In genomic region chr19:10870501-10870954, GRCh38 we compare ENCODE assay signal across 1 cellular context.
TF ChIP-seq lines count a peak whose summit lies in the region.

No MANE protein-coding gene starts in this region.

TF ChIP-seq in HCT116, 20 proteins besides CTCF, POLR2A, EP300 and RAD21 (continued from another document):
- TF ChIP-seq REST (IDR thresholded peaks at IDR 0.05; ENCODE audit: low read depth): no peak
- peak; percentile 43; the same call in 1 of the 2 replicates for TF ChIP-seq POLR2AphosphoS5 (IDR thresholded peaks at IDR 0.05; ENCODE audit: low read depth, low read length)
